In the genomic region with DNA sequence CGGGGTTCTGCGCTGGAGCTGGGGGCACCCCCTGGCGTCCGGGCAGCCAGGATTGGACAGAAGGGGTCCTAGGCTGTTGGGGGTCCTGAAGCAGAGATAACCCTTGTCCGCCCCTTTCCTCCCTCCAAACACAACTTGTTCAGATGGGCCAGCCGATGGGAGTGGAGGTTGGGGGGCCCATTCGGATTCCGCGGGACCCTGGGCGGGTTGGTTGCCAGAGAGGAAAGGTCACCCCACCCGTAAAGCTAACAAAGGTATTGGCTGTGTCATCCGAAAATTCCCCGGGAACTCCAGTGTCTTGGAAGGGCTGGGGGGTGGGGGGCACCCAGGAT, we compare ENCODE assay signal across 8 cellular contexts. TPM values are rescaled to one million over a fixed set of nuclear protein-coding genes. Genes with fewer than 3 reads are reported as not detected.
DNase-seq lines count a peak whose midpoint lies in the region; ATAC-seq, FAIRE-seq and TF ChIP-seq lines count a peak whose summit lies in the region.

No MANE protein-coding gene starts in this region.

- no peaks in the 10 kb centered on the region for H3K36me3 ChIP-seq in CD8-positive, alpha-beta T cell (ENCODE audit: insufficient read depth, low read length)
- H3K36me3 ChIP-seq in OCI-LY3 (replicated peaks; ENCODE audit: low read depth, low read length), result no peaks in the 10 kb centered on the region
- no peaks in the 10 kb centered on the region for H3K36me3 ChIP-seq in endodermal cell (ENCODE audit: control insufficient read depth, insufficient read depth, low read length)
- no peaks in the 10 kb centered on the region for H3K36me3 ChIP-seq in osteoblast (ENCODE audit: insufficient read depth, low read length)

- H4K20me1 ChIP-seq in OCI-LY3 (ENCODE audit: insufficient read depth, low read length) (no peaks in the 10 kb centered on the region), osteoblast (ENCODE audit: insufficient read depth, low read length) (no peaks in the 10 kb centered on the region)

- DNase-seq in CD8-positive, alpha-beta T cell, result no peak
- DNase-seq in endodermal cell, result no peak
- DNase-seq in osteoblast (ENCODE audit: insufficient read length, low spot score, missing footprints), result peak; percentile 70
- DNase-seq in cerebellar nuclear complex (lab: John Stamatoyannopoulos, UW), result no peak
- DNase-seq in GM12891 (ENCODE audit: insufficient read length, low spot score), result no peak
- DNase-seq in GM20000 (ENCODE audit: low spot score), result no peak
- no peak for DNase-seq in NCI-H1930 (lab: John Stamatoyannopoulos, UW)

- H3K9me3 ChIP-seq in CD8-positive, alpha-beta T cell (ENCODE audit: low read length), result no peaks in the 10 kb centered on the region
- H3K9me3 ChIP-seq in OCI-LY3 (ENCODE audit: insufficient read depth, low read length) (no peaks in the 10 kb centered on the region), endodermal cell (ENCODE audit: control insufficient read depth, low read length) (no peaks in the 10 kb centered on the region), osteoblast (ENCODE audit: low read depth, low read length) (no peaks in the 10 kb centered on the region)

- no peak for ATAC-seq in CD8-positive, alpha-beta T cell

- no peaks in the 10 kb centered on the region for H3K9me3 Mint-ChIP-seq in CD8-positive, alpha-beta T cell
- H3K9me3 Mint-ChIP-seq in endodermal cell, result no peaks in the 10 kb centered on the region

- no peak for TF ChIP-seq CTCF in CD8-positive, alpha-beta T cell (IDR thresholded peaks at IDR 0.05)
- TF ChIP-seq CTCF in OCI-LY3 (IDR thresholded peaks at IDR 0.05; ENCODE audit: low read depth, low read length), result no peak
- no peak for TF ChIP-seq CTCF in endodermal cell (conservative IDR thresholded peaks at IDR 0.05)
- no peak for TF ChIP-seq CTCF in osteoblast (IDR thresholded peaks at IDR 0.05; ENCODE audit: extremely low read depth, low read depth, low read length)
- TF ChIP-seq CTCF in GM20000 (IDR thresholded peaks at IDR 0.05; ENCODE audit: extremely low read depth, missing control alignments), result no peak

- POLR2A ChIA-PET in CD8-positive, alpha-beta T cell (lab: Charles Lee), result no interaction called here

- peak overlapping the region; percentile 65 for H3K4me3 Mint-ChIP-seq in CD8-positive, alpha-beta T cell
- peak overlapping the region; percentile 70 for H3K4me3 Mint-ChIP-seq in endodermal cell

- peak overlapping the region; percentile 86 for H3K4me2 ChIP-seq in OCI-LY3 (ENCODE audit: low read length)
- no peak overlapping the region for H3K4me2 ChIP-seq in osteoblast (ENCODE audit: insufficient read depth, low read length)

- 55 to 62% methylated on average over 5 to 13 of the region's 13 CpGs for WGBS in endodermal cell (ENCODE audit: insufficient coverage in 1 of 2, insufficient read length in 1 of 2), 2 experiments

- no peak overlapping the region for H3K27ac Mint-ChIP-seq in CD8-positive, alpha-beta T cell
- peak overlapping the region; percentile 82 for H3K27ac Mint-ChIP-seq in endodermal cell

- no peaks in the 10 kb centered on the region for H3K4me1 Mint-ChIP-seq in CD8-positive, alpha-beta T cell (ENCODE audit: low read depth)
- H3K4me1 Mint-ChIP-seq in endodermal cell, result peaks cover 31% of the 10 kb centered on the region

- peaks cover 11% of the 10 kb centered on the region for H3K4me1 ChIP-seq in CD8-positive, alpha-beta T cell (ENCODE audit: insufficient read depth, low read length)
- peaks cover 6% of the 10 kb centered on the region for H3K4me1 ChIP-seq in OCI-LY3 (ENCODE audit: low read length)
- peaks cover 23% of the 10 kb centered on the region for H3K4me1 ChIP-seq in endodermal cell (ENCODE audit: control insufficient read depth, insufficient read depth, low read length)
- H3K4me1 ChIP-seq in osteoblast (ENCODE audit: insufficient read depth, low read length), result no peaks in the 10 kb centered on the region

- no peaks in the 10 kb centered on the region for H3K36me3 Mint-ChIP-seq in CD8-positive, alpha-beta T cell
- H3K36me3 Mint-ChIP-seq in endodermal cell (ENCODE audit: low read depth), result peaks cover 2% of the 10 kb centered on the region

- H3K27ac ChIP-seq in CD8-positive, alpha-beta T cell (ENCODE audit: low read depth, low read length), result no peak overlapping the region
- H3K27ac ChIP-seq in OCI-LY3 (ENCODE audit: low read length), result no peak overlapping the region
- H3K27ac ChIP-seq in endodermal cell (ENCODE audit: low read depth, low read length), result no peak overlapping the region
- no peak overlapping the region for H3K27ac ChIP-seq in osteoblast (ENCODE audit: low read depth, low read length)

- CTCF ChIA-PET in CD8-positive, alpha-beta T cell (lab: Charles Lee), result interaction anchor here (1.3 to 2.0 kb wide), 3 partner anchors 22 to 118 kb away, joined by 3 to 7 read pairs (median 6); no protein-coding TSS in a partner anchor

- H3K9ac ChIP-seq in OCI-LY3 (ENCODE audit: low read length) (peak overlapping the region; percentile 46; the same call in 1 of the 2 replicates), endodermal cell (ENCODE audit: extremely low read depth, low read length, poor library complexity, severe bottlenecking) (peak overlapping the region; percentile 67)

- intact Hi-C loops in CD8-positive, alpha-beta T cell (cut with DNase I, micrococcal nuclease), result loop anchor here (1.0 to 10.0 kb wide), 15 partner anchors 118 to 1972 kb away; partner anchors contain the start of genes ANAPC7 (in 2 of the 2), ACAD10 (in 1 of the 2), ALKBH2 (in 1 of the 2) and ANKRD13A (in 1 of the 2)

- H3K27me3 Mint-ChIP-seq in CD8-positive, alpha-beta T cell (ENCODE audit: low read depth), result peaks cover 41% of the 10 kb centered on the region
- peaks cover 30% of the 10 kb centered on the region for H3K27me3 Mint-ChIP-seq in endodermal cell (ENCODE audit: insufficient read depth)

- no peaks in the 10 kb centered on the region for H3K27me3 ChIP-seq in CD8-positive, alpha-beta T cell (ENCODE audit: insufficient read depth, low read length)
- H3K27me3 ChIP-seq in OCI-LY3 (ENCODE audit: low read depth, low read length), result no peaks in the 10 kb centered on the region
- peaks cover 12% of the 10 kb centered on the region for H3K27me3 ChIP-seq in endodermal cell (ENCODE audit: control insufficient read depth, insufficient read depth, low read length, poor library complexity, severe bottlenecking)
- H3K27me3 ChIP-seq in osteoblast (ENCODE audit: insufficient read depth, low read length), result peaks cover 51% of the 10 kb centered on the region

- no peak overlapping the region for H2AFZ ChIP-seq in OCI-LY3 (ENCODE audit: low read depth, low read length)
- no peak overlapping the region for H2AFZ ChIP-seq in osteoblast (ENCODE audit: low read length)

- no peak for FAIRE-seq in GM12891 (lab: Jason Lieb, UNC)

- H3K79me2 ChIP-seq in OCI-LY3 (ENCODE audit: low read length), result no peaks in the 10 kb centered on the region
- no peaks in the 10 kb centered on the region for H3K79me2 ChIP-seq in osteoblast (ENCODE audit: insufficient read depth, low read length)

- no peak for TF ChIP-seq POLR2A in GM12891 (IDR thresholded peaks at IDR 0.05; ENCODE audit: low read depth, low read length)

- peak overlapping the region; percentile 54 for H3K4me3 ChIP-seq in CD8-positive, alpha-beta T cell (ENCODE audit: low read depth, low read length)
- H3K4me3 ChIP-seq in OCI-LY3 (ENCODE audit: low read length) (peak overlapping the region; percentile 95), endodermal cell (ENCODE audit: low read length) (peak overlapping the region; percentile 79), osteoblast (ENCODE audit: insufficient read depth, low read length) (no peak overlapping the region)

TF ChIP-seq in GM12891, 5 proteins besides CTCF, POLR2A, EP300 and RAD21:
- TF ChIP-seq SPI1 (IDR thresholded peaks at IDR 0.05; ENCODE audit: low read depth, low read length) (no peak), TAF1 (IDR thresholded peaks at IDR 0.05; ENCODE audit: low read depth, low read length) (no peak), PAX5 (IDR thresholded peaks at IDR 0.05; ENCODE audit: insufficient read depth, low read length, severe bottlenecking) (no peak), POU2F2 (IDR thresholded peaks at IDR 0.05; ENCODE audit: low read depth, low read length) (no peak), POLR2AphosphoS5 (IDR thresholded peaks at IDR 0.05; ENCODE audit: low read depth, low read length) (no peak)

RNA-seq across cellular contexts. Expression of gene FAM222A, which starts 1.3 kb away (rescaled TPM):
- total RNA-seq in CD8-positive, alpha-beta T cell, result 1 to 10 TPM; 4.4 to 5.3 TPM
- total RNA-seq in endodermal cell (10 to 100 TPM; 21.6 to 24.4 TPM), osteoblast (0.29 and 0.36 TPM in 2 replicates)
- 8.7 TPM for polyA plus RNA-seq in endodermal cell (2013, experiment 1 of 2)
- polyA plus RNA-seq in endodermal cell (2013, experiment 2 of 2), result 8.7 TPM
- 0.08 TPM for polyA plus RNA-seq in GM12891 (2012; ENCODE audit: low read depth, missing spikeins)
